ENCODE assay signal across 9 cellular contexts in the genomic region with DNA sequence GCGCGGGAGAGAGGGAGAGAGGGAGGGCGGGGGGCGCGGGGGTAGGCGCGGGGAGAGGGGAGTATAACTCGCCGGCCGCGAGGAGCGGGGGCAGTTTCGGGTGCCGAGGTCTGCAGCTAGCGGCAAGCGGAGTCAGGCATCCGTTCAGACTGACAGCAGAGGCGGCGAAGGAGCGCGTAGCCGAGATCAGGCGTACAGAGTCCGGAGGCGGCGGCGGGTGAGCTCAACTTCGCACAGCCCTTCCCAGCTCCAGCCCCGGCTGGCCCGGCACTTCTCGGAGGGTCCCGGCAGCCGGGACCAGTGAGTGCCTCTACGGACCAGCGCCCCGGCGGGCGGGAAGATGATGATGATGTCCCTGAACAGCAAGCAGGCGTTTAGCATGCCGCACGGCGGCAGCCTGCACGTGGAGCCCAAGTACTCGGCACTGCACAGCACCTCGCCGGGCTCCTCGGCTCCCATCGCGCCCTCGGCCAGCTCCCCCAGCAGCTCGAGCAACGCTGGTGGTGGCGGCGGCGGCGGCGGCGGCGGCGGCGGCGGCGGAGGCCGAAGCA. TPM values are rescaled to one million over a fixed set of nuclear protein-coding genes. Genes with fewer than 3 reads are reported as not detected.
DNase-seq lines count a peak whose midpoint lies in the region; ATAC-seq and TF ChIP-seq lines count a peak whose summit lies in the region.
"Had no signal": no experiment of that assay in that cellular context is flagged by ENCODE, and none has a peak within 500 bp of the region (broad histone marks: within the 10 kb centered on the region; RNA-seq: fewer than 3 reads in every experiment).

A gene with protein sequence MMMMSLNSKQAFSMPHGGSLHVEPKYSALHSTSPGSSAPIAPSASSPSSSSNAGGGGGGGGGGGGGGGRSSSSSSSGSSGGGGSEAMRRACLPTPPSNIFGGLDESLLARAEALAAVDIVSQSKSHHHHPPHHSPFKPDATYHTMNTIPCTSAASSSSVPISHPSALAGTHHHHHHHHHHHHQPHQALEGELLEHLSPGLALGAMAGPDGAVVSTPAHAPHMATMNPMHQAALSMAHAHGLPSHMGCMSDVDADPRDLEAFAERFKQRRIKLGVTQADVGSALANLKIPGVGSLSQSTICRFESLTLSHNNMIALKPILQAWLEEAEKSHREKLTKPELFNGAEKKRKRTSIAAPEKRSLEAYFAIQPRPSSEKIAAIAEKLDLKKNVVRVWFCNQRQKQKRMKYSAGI (plus strand): TSS at position 93 of the 551 bp plus-strand sequence. CDS start 248 bp downstream, at position 341.

- H3K18ac ChIP-seq in IMR-90 (ENCODE audit: low read depth, low read length) (no peak within 1 kb of the TSS), neuronal stem cell (ENCODE audit: low read length) (no peak within 1 kb of the TSS)

- TF ChIP-seq RAD21 in IMR-90 (IDR thresholded peaks at IDR 0.05; ENCODE audit: low read length) = no peak

- no peaks in the 10 kb centered on the region for H3K9me1 ChIP-seq in IMR-90 (ENCODE audit: insufficient read depth, low read length)

- H3K9me3 ChIP-seq in IMR-90 (ENCODE audit: control insufficient read depth, insufficient read depth, low read length) = peaks cover 7% of the 10 kb centered on the region
- no peaks in the 10 kb centered on the region for H3K9me3 ChIP-seq in ectodermal cell (ENCODE audit: control insufficient read depth, low read length)
- H3K9me3 ChIP-seq in neuronal stem cell (replicated peaks in 1 of 2; ENCODE audit: control insufficient read depth in 2 of 2, insufficient read depth in 1 of 2, low read depth in 1 of 2, low read length in 2 of 2) = peaks cover 3 to 5% of the 10 kb centered on the region in 2 donors
- no peaks in the 10 kb centered on the region for H3K9me3 ChIP-seq in vagina

- H4K5ac ChIP-seq in IMR-90 (ENCODE audit: low read depth, low read length) = no peak within 1 kb of the TSS

- H3K79me1 ChIP-seq in IMR-90 (ENCODE audit: low read depth in 1 of 2, low read length in 2 of 2) (no peaks in the 10 kb centered on the region), neuronal stem cell (ENCODE audit: low read depth, low read length) (peaks cover 3% of the 10 kb centered on the region)

- H2AFZ ChIP-seq in IMR-90 (replicated peaks; ENCODE audit: low read length, poor library complexity) = peak within 1 kb of the TSS; percentile 58
- H2AFZ ChIP-seq in neuronal stem cell (ENCODE audit: low read length) = peak within 1 kb of the TSS; percentile 87

- H2AK9ac ChIP-seq in IMR-90 (replicated peaks; ENCODE audit: low read depth, low read length, poor library complexity) = no peak within 1 kb of the TSS

- 0% methylated on average over 24 of the region's 64 CpGs; no CpG with 5 or more reads in 1 of the 2 experiments for WGBS in IMR-90 (ENCODE audit: extremely low coverage in 2 of 2, insufficient read length in 1 of 2), 2 experiments
- 0 to 1% methylated on average over 64 of the region's 64 CpGs for WGBS in ectodermal cell, 2 experiments
- no CpG with 5 or more reads among the region's 64 CpGs for WGBS in neuronal stem cell (ENCODE audit: extremely low coverage in 2 of 2, insufficient read length in 2 of 2, insufficient replicate concordance in 1 of 2), 2 donors

- CTCF ChIA-PET in IMR-90 (lab: Yijun Ruan, JAX) = no interaction called here

- H2BK120ac ChIP-seq in IMR-90 (ENCODE audit: low read depth, low read length) (no peak within 1 kb of the TSS), neuronal stem cell (ENCODE audit: low read depth, low read length) (no peak within 1 kb of the TSS)

- DNase-seq in Daoy (ENCODE audit: low read depth) (peak; percentile 44), IMR-90 (no peak), neuronal stem cell (ENCODE audit: low spot score) (no peak), OCI-M2 (lab: John Stamatoyannopoulos, UW; ENCODE audit: unreplicated experiment) (no peak), vagina (ENCODE audit: extremely low spot score in 2 of 2) (no peak), GF-D8 (lab: John Stamatoyannopoulos, UW) (no peak)

- H3K4me1 ChIP-seq in IMR-90 (ENCODE audit: control insufficient read depth, insufficient read depth, low read length) (no peaks in the 10 kb centered on the region), ectodermal cell (ENCODE audit: control insufficient read depth, insufficient read depth, low read length) (peaks cover 16% of the 10 kb centered on the region), neuronal stem cell (ENCODE audit: control insufficient read depth in 2 of 2, insufficient read depth in 1 of 2, low read depth in 1 of 2, low read length in 2 of 2) (peaks cover 4 to 6% of the 10 kb centered on the region in 2 donors), vagina (peaks cover 17% of the 10 kb centered on the region)

- peak within 1 kb of the TSS; percentile 44; the same call in 1 of the 2 replicates for H3K4me2 ChIP-seq in IMR-90 (ENCODE audit: low read depth, low read length)
- H3K4me2 ChIP-seq in neuronal stem cell (ENCODE audit: insufficient read depth, low read length, poor library complexity, severe bottlenecking) = peak within 1 kb of the TSS; percentile 71

- H3K14ac ChIP-seq in IMR-90 (replicated peaks; ENCODE audit: low read depth, low read length) (no peak within 1 kb of the TSS), neuronal stem cell (ENCODE audit: low read length) (no peak within 1 kb of the TSS)

- BruUV-seq in IMR-90 (replicated peaks; lab: Mats Ljungman, UMichigan) = no TSS peak

- H2BK5ac ChIP-seq in IMR-90 (ENCODE audit: low read depth, low read length, poor library complexity, severe bottlenecking) (no peak within 1 kb of the TSS), neuronal stem cell (ENCODE audit: low read length) (no peak within 1 kb of the TSS)

- no peak within 1 kb of the TSS for H3K23ac ChIP-seq in IMR-90 (ENCODE audit: low read depth, low read length)
- peak within 1 kb of the TSS; percentile 31 for H3K23ac ChIP-seq in neuronal stem cell (ENCODE audit: low read depth, low read length, poor library complexity)

- H2AK5ac ChIP-seq in IMR-90 (ENCODE audit: low read depth, low read length) (no peak within 1 kb of the TSS), neuronal stem cell (ENCODE audit: low read depth, low read length) (no peak within 1 kb of the TSS)

- H4K8ac ChIP-seq in IMR-90 (ENCODE audit: low read depth in 2 of 2, low read length in 2 of 2) = no peak within 1 kb of the TSS
- no peak within 1 kb of the TSS for H4K8ac ChIP-seq in neuronal stem cell (ENCODE audit: low read depth, low read length)

- ATAC-seq in IMR-90 (ENCODE audit: low read depth) (peak; percentile 62), HG02973 (IDR thresholded peaks at IDR 0.05; ENCODE audit: unreplicated experiment) (no peak)

- H3K56ac ChIP-seq in IMR-90 (ENCODE audit: extremely low read depth, insufficient read depth, low read length) = no peak within 1 kb of the TSS

- no peak within 1 kb of the TSS for H2BK12ac ChIP-seq in neuronal stem cell (ENCODE audit: low read length)

- TF ChIP-seq POLR2A in IMR-90 (IDR thresholded peaks at IDR 0.05; ENCODE audit: low read depth, low read length) (no peak), vagina (IDR thresholded peaks at IDR 0.05) (no peak)

- H2BK15ac ChIP-seq in IMR-90 (ENCODE audit: low read depth, low read length) (no peak within 1 kb of the TSS), neuronal stem cell (ENCODE audit: low read length) (no peak within 1 kb of the TSS)

- intact Hi-C loops in IMR-90 (cut with micrococcal nuclease) (loop anchor here (5.0 kb wide), 2 partner anchors 117 to 458 kb away; partner anchors contain the start of gene SLC10A7), vagina (cut with DNase I) (no loop called here)

- no peak within 1 kb of the TSS for H2BK20ac ChIP-seq in IMR-90 (ENCODE audit: low read depth, low read length)

- dilution Hi-C loops in IMR-90 (cut with HindIII; ENCODE audit: low sequenced_read_pairs, unreplicated experiment) = no loop called here

- H3K9ac ChIP-seq in IMR-90 (ENCODE audit: low read depth, low read length) = no peak within 1 kb of the TSS
- peak within 1 kb of the TSS; percentile 4 for H3K9ac ChIP-seq in neuronal stem cell (ENCODE audit: low read depth, low read length, poor library complexity)

- TF ChIP-seq CTCF in IMR-90 (conservative IDR thresholded peaks at IDR 0.05; ENCODE audit: low read depth, low read length) (no peak), vagina (IDR thresholded peaks at IDR 0.05) (no peak)

- H3K4me3 ChIP-seq in IMR-90 (ENCODE audit: insufficient read depth, low read depth, low read length) = no peak within 1 kb of the TSS; the same call in 1 of the 2 replicates
- peak within 1 kb of the TSS; percentile 35 for H3K4me3 ChIP-seq in ectodermal cell (ENCODE audit: insufficient read depth, low read depth, low read length)
- peak within 1 kb of the TSS; percentile 27 to 73 for H3K4me3 ChIP-seq in neuronal stem cell (ENCODE audit: low read length in 2 of 2)
- peak within 1 kb of the TSS in 1 of 2 donors; percentile 10 for H3K4me3 ChIP-seq in vagina

- H3K4ac ChIP-seq in IMR-90 (ENCODE audit: low read depth, low read length) = no peak within 1 kb of the TSS
- no peak within 1 kb of the TSS for H3K4ac ChIP-seq in neuronal stem cell (ENCODE audit: low read length)

- H4K91ac ChIP-seq in IMR-90 (ENCODE audit: insufficient read depth, low read depth, low read length) = no peak within 1 kb of the TSS
- H4K91ac ChIP-seq in neuronal stem cell (ENCODE audit: low read depth, low read length, poor library complexity) = no peak within 1 kb of the TSS

- H3K27ac ChIP-seq in IMR-90 (ENCODE audit: insufficient read depth, low read length) (no peak within 1 kb of the TSS), ectodermal cell (ENCODE audit: insufficient read depth, low read depth, low read length, poor library complexity, severe bottlenecking) (no peak within 1 kb of the TSS), neuronal stem cell (replicated peaks; ENCODE audit: low read length) (no peak within 1 kb of the TSS), vagina (no peak within 1 kb of the TSS)

- POLR2A ChIA-PET in IMR-90 (lab: Charles Lee; ENCODE audit: unreplicated experiment) = interaction anchor here (0.6 kb wide), 1 partner anchor 1165 kb away, joined by 3 read pairs; no protein-coding TSS in a partner anchor

- H3K27me3 ChIP-seq in IMR-90 (ENCODE audit: control insufficient read depth, insufficient read depth, low read length) = peaks cover 46% of the 10 kb centered on the region
- H3K27me3 ChIP-seq in ectodermal cell (ENCODE audit: control insufficient read depth, insufficient read depth, low read length, poor library complexity, severe bottlenecking) = peaks cover 100% of the 10 kb centered on the region
- peaks cover 35 to 90% (median 71%) of the 10 kb centered on the region in 3 experiments for H3K27me3 ChIP-seq in neuronal stem cell (ENCODE audit: control insufficient read depth in 3 of 3, insufficient read depth in 3 of 3, low read depth in 1 of 3, low read length in 3 of 3)
- H3K27me3 ChIP-seq in vagina = peaks cover 8% of the 10 kb centered on the region

- no peaks in the 10 kb centered on the region for H4K20me1 ChIP-seq in IMR-90 (ENCODE audit: insufficient read depth, low read length)

- in situ Hi-C loops in IMR-90 (cut with MboI; ENCODE audit: low sequenced_read_pairs) = no loop called here

- H3K36me3 ChIP-seq in IMR-90 (ENCODE audit: control insufficient read depth, insufficient read depth, low read length) (no peaks in the 10 kb centered on the region), ectodermal cell (ENCODE audit: control insufficient read depth, insufficient read depth, low read length) (no peaks in the 10 kb centered on the region), neuronal stem cell (replicated peaks in 1 of 2; ENCODE audit: control insufficient read depth in 2 of 2, insufficient read depth in 2 of 2, low read length in 2 of 2) (no peaks in the 10 kb centered on the region), vagina (no peaks in the 10 kb centered on the region)

RNA-seq across cellular contexts. Expression of the gene that starts here (rescaled TPM):
- 0.03 TPM in 1 of 2 replicates, not detected in the other for total RNA-seq in Daoy (2014; rRNA removed; shearing (Covaris generic))
- total RNA-seq in IMR-90 (2012; rRNA removed) (not detected in 2 replicates), vagina (not detected)
- not detected in 2 replicates for polyA plus RNA-seq in IMR-90 (2012; rRNA removed)
- not detected in 2 replicates for polyA plus RNA-seq in IMR-90 (2012; cell fraction: cytosol; rRNA removed)
- not detected in 2 replicates for polyA plus RNA-seq in IMR-90 (2012; cell fraction: nucleus; rRNA removed; ENCODE audit: low replicate concordance)
- polyA plus RNA-seq in ectodermal cell (2013, experiment 1 of 4) = not detected
- polyA plus RNA-seq in ectodermal cell (2013, experiment 2 of 4) = 0.05 TPM
- polyA plus RNA-seq in ectodermal cell (2013, experiment 3 of 4) = 0.21 TPM
- polyA plus RNA-seq in ectodermal cell (2013, experiment 4 of 4) = 0.36 TPM
- 0.01 TPM for polyA plus RNA-seq in neuronal stem cell (2013, experiment 1 of 2)
- not detected for polyA plus RNA-seq in neuronal stem cell (2013, experiment 2 of 2)
- total RNA-seq: fibroblast of villous mesenchyme had no signal

Comparison
In these comparisons a context has a peak if more than half of its experiments do, and no peak if none do; other contexts are left out.
1. Peak in DNase-seq in Daoy; RNA of the gene not detected or under 1 TPM.
2. Peak in ATAC-seq and H3K4me2 ChIP-seq in IMR-90; RNA of the gene not detected or under 1 TPM.